13 cellular contexts compared by ENCODE assay signal in genomic region chr10:90856261-90856660, GRCh38. TPM values are rescaled to one million over a fixed set of nuclear protein-coding genes. Genes with fewer than 3 reads are reported as not detected.
DNase-seq lines count a peak whose midpoint lies in the region; ATAC-seq, FAIRE-seq and TF ChIP-seq lines count a peak whose summit lies in the region.
"Had no signal": no experiment of that assay in that cellular context is flagged by ENCODE, and none has a peak within 500 bp of the region (broad histone marks: within the 10 kb centered on the region; RNA-seq: fewer than 3 reads in every experiment).

No MANE protein-coding gene starts in this region.

- H3K27ac Mint-ChIP-seq in nephron = no peak overlapping the region

- H3K56ac ChIP-seq in H1 (replicated peaks; ENCODE audit: insufficient read length, low read depth, low read length) = no peak overlapping the region

- H3K9me3 ChIP-seq in MG63 (no peaks in the 10 kb centered on the region; the same call in 1 of the 2 replicates), H1 (ENCODE audit: insufficient read depth in 2 of 2, low read depth in 1 of 2, low read length in 1 of 2) (peaks cover 3 to 11% of the 10 kb centered on the region in 2 experiments; a peak in 3 of 4 replicates), adrenal gland (replicated peaks in 1 of 3) (peaks cover 0 to 5% (median 0%) of the 10 kb centered on the region in 3 donors)

- no peak overlapping the region for H2AFZ ChIP-seq in H1 (ENCODE audit: low read length)

- CTCF ChIA-PET in H1 (lab: Charles Lee; ENCODE audit: partially characterized antibody) = interaction anchor here (0.5 to 2.9 kb wide), 12 partner anchors 8 to 110 kb away, joined by 3 to 24 read pairs (median 4); partner anchors contain the start of gene RPP30

- H3K9ac ChIP-seq in H1 (replicated peaks in 1 of 4; ENCODE audit: extremely low read depth in 1 of 4, low read depth in 3 of 4, low read length in 3 of 4) = no peak overlapping the region; a peak in 1 of 7 replicates
- H3K9ac ChIP-seq: KMS-11 had no signal

- DNase-seq in GM19239 (ENCODE audit: insufficient read length, low spot score) = no peak
- DNase-seq in MG63 = no peak
- DNase-seq in H1 (ENCODE audit: low read depth in 1 of 2, low spot score in 2 of 2) = no peak
- no peak for DNase-seq in substantia nigra (lab: John Stamatoyannopoulos, UW)
- DNase-seq in adrenal gland = no peak
- DNase-seq: cortex of kidney; DND-41; head of caudate nucleus; NCI-H510A; stimulated activated CD4-positive, alpha-beta T cell treated with anti-CD3 and anti-CD28 coated beads, Interleukin-1b, Interleukin-23, amount 100 ng/mL, for 48 hours had no signal

- TF ChIP-seq CTCF in H1 (IDR thresholded peaks at IDR 0.05; ENCODE audit: control extremely low read depth in 1 of 3, insufficient read depth in 1 of 3, low read depth in 1 of 3, low read length in 3 of 3) = no peak
- TF ChIP-seq CTCF in nephron (IDR thresholded peaks at IDR 0.05; ENCODE audit: unreplicated experiment in 3 of 3) = no peak
- TF ChIP-seq CTCF in adrenal gland (IDR thresholded peaks at IDR 0.05) = no peak

- H3K27me3 ChIP-seq in MG63 = no peaks in the 10 kb centered on the region
- H3K27me3 ChIP-seq in H1 (replicated peaks in 1 of 4; ENCODE audit: control insufficient read depth in 3 of 4, extremely low read depth in 1 of 4, insufficient read depth in 3 of 4, low read length in 3 of 4) = peaks cover 1 to 14% (median 8%) of the 10 kb centered on the region in 4 experiments; a peak in 6 of 7 replicates
- peaks cover 32% of the 10 kb centered on the region for H3K27me3 ChIP-seq in adrenal gland

- POLR2A ChIA-PET in H1 (lab: Charles Lee; ENCODE audit: partially characterized antibody) = interaction anchor here (1.3 kb wide), 1 partner anchor 43 kb away, joined by 3 read pairs; no protein-coding TSS in a partner anchor

- H3K4me3 ChIP-seq in MG63 (peak overlapping the region; percentile 15), H1 (ENCODE audit: extremely low read depth in 1 of 4, insufficient read depth in 2 of 4, low read depth in 3 of 4, low read length in 4 of 4) (peak overlapping the region; percentile 46 to 93 (median 79)), adrenal gland (no peak overlapping the region)

- peaks cover 0 to 9% (median 2%) of the 10 kb centered on the region in 4 experiments; a peak in 3 of 7 replicates for H3K4me1 ChIP-seq in H1 (replicated peaks in 1 of 4; ENCODE audit: control insufficient read depth in 3 of 4, insufficient read depth in 4 of 4, low read length in 3 of 4)
- peaks cover 0 to 10% of the 10 kb centered on the region in 2 donors for H3K4me1 ChIP-seq in adrenal gland (replicated peaks in 1 of 2)

- no peak overlapping the region for H3K4ac ChIP-seq in H1 (replicated peaks; ENCODE audit: insufficient read length, low read depth, low read length)

- TF ChIP-seq EP300 in H1 (IDR thresholded peaks at IDR 0.05; ENCODE audit: borderline replicate concordance in 1 of 2, low read depth in 2 of 2, low read length in 2 of 2) = no peak

- ATAC-seq in HG03108 (IDR thresholded peaks at IDR 0.05; ENCODE audit: unreplicated experiment) = no peak

- peaks cover 0 to 6% of the 10 kb centered on the region in 2 experiments for H4K20me1 ChIP-seq in H1 (replicated peaks in 1 of 2; ENCODE audit: control insufficient read depth in 1 of 2, insufficient read depth in 2 of 2, low read length in 2 of 2)

- no peaks in the 10 kb centered on the region for H3K36me3 ChIP-seq in MG63
- H3K36me3 ChIP-seq in H1 (ENCODE audit: control insufficient read depth in 2 of 4, insufficient read depth in 4 of 4, low read length in 3 of 4) = peaks cover 0 to 10% (median 0%) of the 10 kb centered on the region in 4 experiments; a peak in 2 of 8 replicates
- no peaks in the 10 kb centered on the region for H3K36me3 ChIP-seq in adrenal gland (replicated peaks in 1 of 2)

- no peak overlapping the region for H4K91ac ChIP-seq in H1 (replicated peaks; ENCODE audit: insufficient read length, low read length)

- TF ChIP-seq RAD21 in H1 (IDR thresholded peaks at IDR 0.05 in 1 of 2, conservative IDR thresholded peaks at IDR 0.05 in 1 of 2; ENCODE audit: low read depth in 2 of 2, low read length in 2 of 2) = no peak

- H2BK120ac ChIP-seq in H1 (replicated peaks; ENCODE audit: low read depth, low read length) = no peak overlapping the region

- no peak overlapping the region for H2BK15ac ChIP-seq in H1 (ENCODE audit: low read length)

- H3K14ac ChIP-seq in H1 (ENCODE audit: insufficient read length) = no peak overlapping the region

- 57% methylated on average over 3 of the region's 3 CpGs; no CpG with 5 or more reads in 1 of the 2 experiments for WGBS in H1 (ENCODE audit: extremely low coverage in 1 of 2, insufficient coverage in 1 of 2, insufficient read length in 1 of 2, insufficient replicate concordance in 2 of 2, low coverage in 1 of 2, low lambda C conversion rate in 2 of 2, missing lambda C conversion rate in 1 of 2), 2 experiments
- WGBS in adrenal gland, 4 donors = 78 to 96% (median 91%) methylated on average over 3 of the region's 3 CpGs

- no peak overlapping the region for H2BK20ac ChIP-seq in H1 (ENCODE audit: low read length)

- H2BK12ac ChIP-seq in H1 (ENCODE audit: low read depth, low read length) = no peak overlapping the region

- peak overlapping the region; percentile 89 to 95 (median 92) for H3K4me3 Mint-ChIP-seq in nephron

- no peak overlapping the region for H4K8ac ChIP-seq in H1 (ENCODE audit: extremely low read depth, insufficient read depth, low read length)

- peaks cover 0 to 56% of the 10 kb centered on the region in 2 experiments; a peak in 3 of 4 replicates for H3K79me2 ChIP-seq in H1 (ENCODE audit: control insufficient read depth in 1 of 2, insufficient read depth in 2 of 2, low read length in 2 of 2)

- H3K23ac ChIP-seq in H1 (ENCODE audit: insufficient read length) = no peak overlapping the region

- intact Hi-C loops in adrenal gland (cut with DNase I) = no loop called here

- H2BK5ac ChIP-seq in H1 (ENCODE audit: low read depth, low read length) = no peak overlapping the region

- H3K4me1 Mint-ChIP-seq in nephron = peaks cover 5% of the 10 kb centered on the region

- H3K27ac ChIP-seq in H1 (ENCODE audit: low read depth, low read length) (no peak overlapping the region), substantia nigra (ENCODE audit: low read depth, low read length, poor library complexity, severe bottlenecking) (no peak overlapping the region), adrenal gland (no peak overlapping the region)
- H3K27ac ChIP-seq: KMS-11 had no signal

- H2AK5ac ChIP-seq in H1 (ENCODE audit: low read depth, low read length) = no peak overlapping the region

- H3K23me2 ChIP-seq in H1 (ENCODE audit: low read depth, low read length) = peaks cover 6% of the 10 kb centered on the region; the same call in 1 of the 2 replicates

- no peaks in the 10 kb centered on the region for H3K79me1 ChIP-seq in H1 (ENCODE audit: low read depth, low read length)

- H3K4me2 ChIP-seq in H1 (ENCODE audit: insufficient read depth in 1 of 2, low read depth in 2 of 2, low read length in 2 of 2) = peak overlapping the region; percentile 76 to 87
- H3K4me2 ChIP-seq: KMS-11 had no signal

- FAIRE-seq in GM19239 (lab: Jason Lieb, UNC) (peak; percentile 21), H1 (lab: Jason Lieb, UNC) (peak; percentile 66)

- H3K36me3 Mint-ChIP-seq in nephron (ENCODE audit: low read depth) = peaks cover 4% of the 10 kb centered on the region

- peaks cover 75% of the 10 kb centered on the region for H3K27me3 Mint-ChIP-seq in nephron (ENCODE audit: low read depth)

- no peak overlapping the region for H3K18ac ChIP-seq in H1 (ENCODE audit: extremely low read depth, low read length)

- TF ChIP-seq POLR2A in H1 (IDR thresholded peaks at IDR 0.05; ENCODE audit: control extremely low read depth in 1 of 2, low read depth in 2 of 2, low read length in 2 of 2) (no peak), adrenal gland (IDR thresholded peaks at IDR 0.05) (no peak)

- no peak overlapping the region for H4K5ac ChIP-seq in H1 (ENCODE audit: insufficient read length, low read depth, low read length)

- H3K9me3 Mint-ChIP-seq in nephron = peaks cover 14% of the 10 kb centered on the region

TF ChIP-seq in H1, 55 proteins besides CTCF, POLR2A, EP300 and RAD21 (continues in another document):
- TF ChIP-seq NANOG (IDR thresholded peaks at IDR 0.05; ENCODE audit: insufficient read depth, low read depth, low read length, poor library complexity, severe bottlenecking) (no peak), ATF3 (IDR thresholded peaks at IDR 0.05; ENCODE audit: insufficient read depth, low read depth, low read length) (no peak), ASH2L (IDR thresholded peaks at IDR 0.05; ENCODE audit: low read length) (no peak), CHD2 (IDR thresholded peaks at IDR 0.05; ENCODE audit: low read length) (no peak)

RNA-seq across cellular contexts. Expression of gene HTR7, which starts 1.6 kb away (rescaled TPM):
- total RNA-seq in MG63 (2014; rRNA removed; shearing (Covaris generic); ENCODE audit: low replicate concordance) = 6.4 and 7.6 TPM in 2 replicates
- total RNA-seq in H1 (2021; fragmentation: NEBNext Ultra II Directional; extraction: Animal tissue kit (Norgen Biotek cat#: 25700)) = 24.6 and 26.9 TPM in 2 replicates
- polyA plus RNA-seq in H1 (2011; rRNA removed) (11.5 and 22.9 TPM in 2 replicates), adrenal gland (under 1 TPM; 0.03 to 0.48 (median 0.08) TPM)
- 12.3 TPM for polyA plus RNA-seq in H1 (2011; cell fraction: cytosol; rRNA removed)
- 13.9 TPM for polyA plus RNA-seq in H1 (2011; cell fraction: nucleus; rRNA removed)
- polyA plus RNA-seq in H1 (2012, experiment 1 of 2) = 22.1 to 28.6 TPM (median 25.0 TPM) in 4 replicates
- 4.5 TPM for polyA plus RNA-seq in H1 (2012, experiment 2 of 2)
- 4.6 TPM for polyA plus RNA-seq in H1 (2013, experiment 1 of 2)
- polyA plus RNA-seq in H1 (2013, experiment 2 of 2) = 4.4 TPM
- 26.2 and 55.7 TPM in 2 replicates for polyA minus RNA-seq in H1 (2011; rRNA and poly(A)+ RNA removed)
- 11.0 TPM for polyA minus RNA-seq in H1 (2011; cell fraction: cytosol; rRNA and poly(A)+ RNA removed)
- 56.1 TPM for polyA minus RNA-seq in H1 (2011; cell fraction: nucleus; rRNA and poly(A)+ RNA removed)
- total RNA-seq in adrenal gland = under 1 TPM in 7 of 8 donors, not detected in 1; 0.11 to 0.41 (median 0.35) TPM

RNA-seq across cellular contexts. Expression of gene RPP30, which starts 15.5 kb away (rescaled TPM):
- total RNA-seq in MG63 (2014; rRNA removed; shearing (Covaris generic); ENCODE audit: low replicate concordance) = 61.5 and 78.7 TPM in 2 replicates
- 76.7 and 79.7 TPM in 2 replicates for total RNA-seq in H1 (2021; fragmentation: NEBNext Ultra II Directional; extraction: Animal tissue kit (Norgen Biotek cat#: 25700))
- polyA plus RNA-seq in H1 (2011; rRNA removed) (20.9 and 38.9 TPM in 2 replicates), adrenal gland (10 to 100 TPM; 40.8 to 60.7 (median 42.6) TPM)
- polyA plus RNA-seq in H1 (2011; cell fraction: cytosol; rRNA removed) = 34.4 TPM
- 15.8 TPM for polyA plus RNA-seq in H1 (2011; cell fraction: nucleus; rRNA removed)
- 61.9 to 112 TPM (median 66.5 TPM) in 4 replicates for polyA plus RNA-seq in H1 (2012, experiment 1 of 2)
- polyA plus RNA-seq in H1 (2012, experiment 2 of 2) = 75.7 TPM
- 66.8 TPM for polyA plus RNA-seq in H1 (2013, experiment 1 of 2)
- polyA plus RNA-seq in H1 (2013, experiment 2 of 2) = 67.9 TPM
- polyA minus RNA-seq in H1 (2011; rRNA and poly(A)+ RNA removed) = 47.4 and 51.0 TPM in 2 replicates
- 28.5 TPM for polyA minus RNA-seq in H1 (2011; cell fraction: cytosol; rRNA and poly(A)+ RNA removed)
- 47.9 TPM for polyA minus RNA-seq in H1 (2011; cell fraction: nucleus; rRNA and poly(A)+ RNA removed)
- total RNA-seq in adrenal gland = 10 to 100 TPM; 18.6 to 35.4 (median 26.1) TPM

Comparison
In these comparisons a context has a peak if more than half of its experiments do, and no peak if none do; other contexts are left out.
1. H3K4me3 ChIP-seq: peak in MG63 (single experiment) and H1 (4 of 4); none in adrenal gland (0 of 4).